ENCODE assay signal across 8 cellular contexts in the genomic region with DNA sequence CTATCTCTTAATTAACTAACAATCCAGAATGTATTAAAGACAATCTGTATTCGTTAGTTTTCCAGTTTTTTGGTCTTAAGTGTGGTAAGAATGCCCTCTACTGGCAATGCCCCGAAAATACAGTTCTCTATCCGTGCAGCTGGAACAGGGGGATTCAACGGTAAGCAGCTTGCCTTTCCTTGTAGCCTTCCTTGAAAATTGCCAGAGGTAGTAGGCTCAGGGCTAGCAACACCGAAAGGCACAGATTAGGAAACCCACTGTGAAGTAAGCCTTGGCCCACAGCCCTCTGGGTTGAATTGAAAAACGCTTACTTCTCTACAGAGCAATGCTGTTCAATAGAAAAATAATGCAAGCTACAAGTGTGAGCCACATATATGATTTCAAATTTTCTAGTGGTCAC. TPM values are rescaled to one million over a fixed set of nuclear protein-coding genes. Genes with fewer than 3 reads are reported as not detected.
DNase-seq lines count a peak whose midpoint lies in the region; ATAC-seq and TF ChIP-seq lines count a peak whose summit lies in the region.

No MANE protein-coding gene starts in this region.

- peak; percentile 38 to 44 for ATAC-seq in activated CD4-positive, CD25-positive, alpha-beta regulatory T cell treated with anti-CD3 and anti-CD28 coated beads, Interleukin-2, amount 50 U/mL, for 24 hours
- ATAC-seq in left lobe of liver (peak; percentile 95), GM19324 (IDR thresholded peaks at IDR 0.05; ENCODE audit: low FRiP score, unreplicated experiment) (no peak)

- DNase-seq in Daoy (ENCODE audit: low read depth): peak; percentile 45
- peak; percentile 39 for DNase-seq in HFF-Myc (ENCODE audit: extremely low read depth, low read depth)
- DNase-seq in NCI-H2196 treated with DMSO at 0.1 percent for 48 hours (lab: John Stamatoyannopoulos, UW; ENCODE audit: unreplicated experiment): peak; percentile 6
- DNase-seq in dedifferentiated amniotic fluid mesenchymal stem cell (ENCODE audit: extremely low spot score): peak; percentile 61
- no peak for DNase-seq in left lobe of liver (ENCODE audit: low spot score)
- peak; percentile 48 for DNase-seq in stimulated activated CD8-positive, alpha-beta memory T cell treated with anti-CD3 and anti-CD28 coated beads, Interleukin-4, amount 100 ng/mL, for 48 hours

- no peak overlapping the region for H3K4me3 ChIP-seq in HFF-Myc (replicated peaks; ENCODE audit: low read depth, low read length)

- peak; percentile 78 for TF ChIP-seq CTCF in HFF-Myc (IDR thresholded peaks at IDR 0.05; ENCODE audit: low read depth, low read length, missing control alignments)

RNA-seq across cellular contexts. Expression of gene VPS4B, which starts 17.1 kb away (rescaled TPM):
- total RNA-seq in Daoy (2014; rRNA removed; shearing (Covaris generic)): 36.9 and 42.8 TPM in 2 replicates
- 24.7 TPM for total RNA-seq in left lobe of liver

RNA-seq across cellular contexts. Expression of gene SERPINB5, which starts 37.4 kb away (rescaled TPM):
- total RNA-seq in Daoy (2014; rRNA removed; shearing (Covaris generic)): not detected in 2 replicates
- total RNA-seq in left lobe of liver: not detected
